In the genomic region with DNA sequence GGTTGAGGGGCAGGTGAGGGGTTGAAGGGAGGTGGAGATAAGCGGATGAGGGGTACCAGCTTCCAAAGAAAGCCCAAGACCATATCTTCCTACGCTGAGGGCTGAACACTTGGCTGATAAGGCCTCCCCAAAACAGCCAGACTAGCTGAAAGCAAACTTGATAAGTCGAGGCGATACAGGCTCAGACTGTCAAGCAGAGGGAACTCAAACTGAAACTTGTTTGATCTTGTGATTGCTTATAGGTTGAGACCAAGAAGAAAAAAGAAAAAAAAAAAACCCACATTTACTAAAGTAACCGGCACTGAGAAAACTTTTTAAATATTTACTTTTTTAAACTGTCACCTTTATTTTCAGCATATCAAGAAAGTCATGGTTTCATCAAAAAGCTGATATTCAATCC, we compare ENCODE assay signal across 19 cellular contexts.
A peak's percentile ranks its signal among the peaks of the same experiment; 100 is the strongest.
DNase-seq lines count a peak whose midpoint lies in the region; ATAC-seq and TF ChIP-seq lines count a peak whose summit lies in the region.
"Had no signal": no experiment of that assay in that cellular context is flagged by ENCODE, and none has a peak within 500 bp of the region (broad histone marks: within the 10 kb centered on the region; RNA-seq: fewer than 3 reads in every experiment).

No MANE protein-coding gene starts in this region.

- no peak for TF ChIP-seq CTCF in HFFc6 (IDR thresholded peaks at IDR 0.05)

- peak; percentile 84 for DNase-seq in activated CD4-positive, alpha-beta T cell treated with anti-CD3 and anti-CD28 coated beads, Interleukin-2, amount 10 ng/mL, durations not matched to agents 24 days and 14 days
- DNase-seq in activated CD4-positive, alpha-beta T cell treated with anti-CD3 and anti-CD28 coated beads, Interleukin-2, amount 50 U/mL, for 1 hour = no peak
- no peak for DNase-seq in activated naive CD8-positive, alpha-beta T cell treated with anti-CD3 and anti-CD28 coated beads for 36 hours
- peak; percentile 42 for DNase-seq in stimulated activated CD4-positive, alpha-beta T cell treated with anti-CD3 and anti-CD28 coated beads, Interleukin-4, amount 100 ng/mL, for 24 hours
- no peak for DNase-seq in HFFc6
- DNase-seq in COLO668 (lab: John Stamatoyannopoulos, UW; ENCODE audit: unreplicated experiment) = no peak
- DNase-seq: amygdala, DMS 273 treated with DMSO at 0.1 percent for 48 hours, esophagus squamous epithelium, hypothalamus, IMR-90, left lung, NCI-H1105, NCI-H2227 treated with DMSO at 0.1 percent for 48 hours, right lobe of liver had no signal

- H3K9me3 Mint-ChIP-seq in activated CD4-positive, alpha-beta T cell treated with anti-CD3 and anti-CD28 coated beads, Interleukin-2, amount 10 ng/mL, durations not matched to agents 24 days and 14 days = no peaks in the 10 kb centered on the region
- H3K9me3 Mint-ChIP-seq in IgD-negative memory B cell = no peaks in the 10 kb centered on the region
- no peaks in the 10 kb centered on the region for H3K9me3 Mint-ChIP-seq in activated naive CD8-positive, alpha-beta T cell treated with anti-CD3 and anti-CD28 coated beads for 36 hours
- no peaks in the 10 kb centered on the region for H3K9me3 Mint-ChIP-seq in HFFc6
- H3K9me3 Mint-ChIP-seq: neural crest cell had no signal

- peak overlapping the region; percentile 82 for H3K27ac Mint-ChIP-seq in activated CD4-positive, alpha-beta T cell treated with anti-CD3 and anti-CD28 coated beads, Interleukin-2, amount 10 ng/mL, durations not matched to agents 24 days and 14 days
- H3K27ac Mint-ChIP-seq in IgD-negative memory B cell (peak overlapping the region; percentile 3 to 57 (median 51)), HFFc6 (no peak overlapping the region)
- H3K27ac Mint-ChIP-seq in activated naive CD8-positive, alpha-beta T cell treated with anti-CD3 and anti-CD28 coated beads for 36 hours = peak overlapping the region; percentile 61

- H3K27me3 Mint-ChIP-seq in activated CD4-positive, alpha-beta T cell treated with anti-CD3 and anti-CD28 coated beads, Interleukin-2, amount 10 ng/mL, durations not matched to agents 24 days and 14 days = no peaks in the 10 kb centered on the region
- H3K27me3 Mint-ChIP-seq in IgD-negative memory B cell = no peaks in the 10 kb centered on the region
- H3K27me3 Mint-ChIP-seq in activated naive CD8-positive, alpha-beta T cell treated with anti-CD3 and anti-CD28 coated beads for 36 hours = no peaks in the 10 kb centered on the region
- H3K27me3 Mint-ChIP-seq in HFFc6 (ENCODE audit: insufficient read depth) = no peaks in the 10 kb centered on the region

- intact Hi-C loops in activated CD4-positive, alpha-beta T cell treated with anti-CD3 and anti-CD28 coated beads, Interleukin-2, amount 10 ng/mL, durations not matched to agents 24 days and 14 days (cut with micrococcal nuclease) = loop anchor here (1.0 kb wide), 2 partner anchors 10 to 12 kb away; no protein-coding TSS in a partner anchor

- H3K4me1 Mint-ChIP-seq in activated CD4-positive, alpha-beta T cell treated with anti-CD3 and anti-CD28 coated beads, Interleukin-2, amount 10 ng/mL, durations not matched to agents 24 days and 14 days = peaks cover 48% of the 10 kb centered on the region
- peaks cover 42 to 51% (median 44%) of the 10 kb centered on the region in 3 donors for H3K4me1 Mint-ChIP-seq in IgD-negative memory B cell
- peaks cover 51% of the 10 kb centered on the region for H3K4me1 Mint-ChIP-seq in activated naive CD8-positive, alpha-beta T cell treated with anti-CD3 and anti-CD28 coated beads for 36 hours
- peaks cover 9% of the 10 kb centered on the region; the same call in 1 of the 2 replicates for H3K4me1 Mint-ChIP-seq in HFFc6 (ENCODE audit: low read depth)
- H3K4me1 Mint-ChIP-seq: neural crest cell had no signal

- H3K4me3 Mint-ChIP-seq in activated CD4-positive, alpha-beta T cell treated with anti-CD3 and anti-CD28 coated beads, Interleukin-2, amount 10 ng/mL, durations not matched to agents 24 days and 14 days = peak overlapping the region; percentile 64
- peak overlapping the region in 2 of 4 donors; percentile 44 to 71 for H3K4me3 Mint-ChIP-seq in IgD-negative memory B cell
- peak overlapping the region; percentile 33 for H3K4me3 Mint-ChIP-seq in activated naive CD8-positive, alpha-beta T cell treated with anti-CD3 and anti-CD28 coated beads for 36 hours
- H3K4me3 Mint-ChIP-seq in HFFc6 = no peak overlapping the region
- H3K4me3 Mint-ChIP-seq: neural crest cell had no signal

- no peak for ATAC-seq in HG03469 (IDR thresholded peaks at IDR 0.05; ENCODE audit: unreplicated experiment)
- ATAC-seq: A549, left lung, right lobe of liver had no signal

- peaks cover 21% of the 10 kb centered on the region for H3K36me3 Mint-ChIP-seq in activated CD4-positive, alpha-beta T cell treated with anti-CD3 and anti-CD28 coated beads, Interleukin-2, amount 10 ng/mL, durations not matched to agents 24 days and 14 days (ENCODE audit: low read depth)
- H3K36me3 Mint-ChIP-seq in IgD-negative memory B cell (peaks cover 8% of the 10 kb centered on the region), HFFc6 (ENCODE audit: low read depth) (peaks cover 5% of the 10 kb centered on the region; the same call in 1 of the 2 replicates)
- H3K36me3 Mint-ChIP-seq in activated naive CD8-positive, alpha-beta T cell treated with anti-CD3 and anti-CD28 coated beads for 36 hours = peaks cover 4% of the 10 kb centered on the region

Comparison
In these comparisons a context has a peak if more than half of its experiments do, and no peak if none do; other contexts are left out.
1. DNase-seq: peak in activated CD4-positive, alpha-beta T cell treated with anti-CD3 and anti-CD28 coated beads, Interleukin-2, amount 10 ng/mL, durations not matched to agents 24 days and 14 days (single experiment) and stimulated activated CD4-positive, alpha-beta T cell treated with anti-CD3 and anti-CD28 coated beads, Interleukin-4, amount 100 ng/mL, for 24 hours (single experiment); none in activated CD4-positive, alpha-beta T cell treated with anti-CD3 and anti-CD28 coated beads, Interleukin-2, amount 50 U/mL, for 1 hour (single experiment), activated naive CD8-positive, alpha-beta T cell treated with anti-CD3 and anti-CD28 coated beads for 36 hours (single experiment), HFFc6 (single experiment) and COLO668 (single experiment).